Comparison of ENCODE assay signal across 8 cellular contexts in genomic region chr17:77146882-77147281, GRCh38. TPM values are rescaled to one million over a fixed set of nuclear protein-coding genes. Genes with fewer than 3 reads are reported as not detected.
DNase-seq lines count a peak whose midpoint lies in the region; ATAC-seq and TF ChIP-seq lines count a peak whose summit lies in the region.
"Had no signal": no experiment of that assay in that cellular context is flagged by ENCODE, and none has a peak within 500 bp of the region (broad histone marks: within the 10 kb centered on the region; RNA-seq: fewer than 3 reads in every experiment).

No MANE protein-coding gene starts in this region.

- H3K27ac Mint-ChIP-seq in HFFc6 (peak overlapping the region; percentile 13; the same call in 1 of the 2 replicates), activated B cell treated with CpG ODN at 0.5 μM for 24 hours (no peak overlapping the region)
- H3K27ac Mint-ChIP-seq in stimulated activated memory B cell treated with anti-CD40 and anti-IgM and Interleukin-4, amounts not matched to agents 10 μg/mL and 1 μg/mL and 100 μg/mL, for 72 hours, result peak overlapping the region; percentile 40
- H3K27ac Mint-ChIP-seq in activated CD4-positive, alpha-beta memory T cell treated with anti-CD3 and anti-CD28 coated beads for 36 hours, result no peak overlapping the region

- DNase-seq in HFFc6 (no peak), activated B cell treated with CpG ODN at 0.5 μM for 24 hours (no peak), kidney tubule cell (ENCODE audit: low spot score) (peak; percentile 69), tibial artery (no peak)
- DNase-seq in activated CD4-positive, alpha-beta memory T cell treated with anti-CD3 and anti-CD28 coated beads for 36 hours, result no peak
- DNase-seq: GM23248 had no signal

- H3K4me1 Mint-ChIP-seq in HFFc6 (ENCODE audit: low read depth) (peaks cover 80% of the 10 kb centered on the region), activated B cell treated with CpG ODN at 0.5 μM for 24 hours (peaks cover 66% of the 10 kb centered on the region)
- H3K4me1 Mint-ChIP-seq in stimulated activated memory B cell treated with anti-CD40 and anti-IgM and Interleukin-4, amounts not matched to agents 10 μg/mL and 1 μg/mL and 100 μg/mL, for 72 hours, result peaks cover 82% of the 10 kb centered on the region
- peaks cover 60% of the 10 kb centered on the region for H3K4me1 Mint-ChIP-seq in activated CD4-positive, alpha-beta memory T cell treated with anti-CD3 and anti-CD28 coated beads for 36 hours (ENCODE audit: low read depth)

- no peaks in the 10 kb centered on the region for H3K9me3 Mint-ChIP-seq in HFFc6
- H3K9me3 Mint-ChIP-seq in activated B cell treated with CpG ODN at 0.5 μM for 24 hours, result no peaks in the 10 kb centered on the region
- H3K9me3 Mint-ChIP-seq in stimulated activated memory B cell treated with anti-CD40 and anti-IgM and Interleukin-4, amounts not matched to agents 10 μg/mL and 1 μg/mL and 100 μg/mL, for 72 hours, result no peaks in the 10 kb centered on the region
- H3K9me3 Mint-ChIP-seq in activated CD4-positive, alpha-beta memory T cell treated with anti-CD3 and anti-CD28 coated beads for 36 hours, result no peaks in the 10 kb centered on the region

- intact Hi-C loops in activated B cell treated with CpG ODN at 0.5 μM for 24 hours (cut with micrococcal nuclease) (loop anchor here (10.0 kb wide), 1 partner anchor 318 kb away; no protein-coding TSS in a partner anchor), tibial artery (cut with DNase I; ENCODE audit: low total_unique reads) (no loop called here)
- intact Hi-C loops in activated CD4-positive, alpha-beta memory T cell treated with anti-CD3 and anti-CD28 coated beads for 36 hours (cut with micrococcal nuclease), result no loop called here

- TF ChIP-seq CTCF in HFFc6 (IDR thresholded peaks at IDR 0.05) (no peak), activated B cell treated with CpG ODN at 0.5 μM for 24 hours (IDR thresholded peaks at IDR 0.05) (no peak), tibial artery (IDR thresholded peaks at IDR 0.05) (no peak)

- CTCF ChIA-PET in activated B cell treated with CpG ODN at 0.5 μM for 24 hours (lab: Charles Lee), result no interaction called here
- CTCF ChIA-PET in activated CD4-positive, alpha-beta memory T cell treated with anti-CD3 and anti-CD28 coated beads for 36 hours (lab: Charles Lee), result no interaction called here

- H3K36me3 ChIP-seq in tibial artery, result peaks cover 5 to 49% (median 48%) of the 10 kb centered on the region in 3 donors

- ATAC-seq in activated B cell treated with CpG ODN at 0.5 μM for 24 hours (ENCODE audit: low read depth), result peak; percentile 27
- ATAC-seq in stimulated activated memory B cell treated with anti-CD40 and anti-IgM and Interleukin-4, amounts not matched to agents 10 μg/mL and 1 μg/mL and 100 μg/mL, for 72 hours, result peak; percentile 46
- no peak for ATAC-seq in HG03354 (IDR thresholded peaks at IDR 0.05; ENCODE audit: poor library complexity, severe bottlenecking, unreplicated experiment)

- H3K4me1 ChIP-seq in tibial artery, result peaks cover 0 to 30% (median 13%) of the 10 kb centered on the region in 4 donors

- POLR2A ChIA-PET in activated B cell treated with CpG ODN at 0.5 μM for 24 hours (lab: Charles Lee), result interaction anchor here (0.6 to 1.3 kb wide), 3 partner anchors 58 to 1020 kb away, joined by 4 to 5 read pairs (median 5); no protein-coding TSS in a partner anchor
- POLR2A ChIA-PET in activated CD4-positive, alpha-beta memory T cell treated with anti-CD3 and anti-CD28 coated beads for 36 hours (lab: Charles Lee), result no interaction called here

- H3K4me3 Mint-ChIP-seq in HFFc6 (no peak overlapping the region), activated B cell treated with CpG ODN at 0.5 μM for 24 hours (peak overlapping the region; percentile 74)
- peak overlapping the region; percentile 74 for H3K4me3 Mint-ChIP-seq in stimulated activated memory B cell treated with anti-CD40 and anti-IgM and Interleukin-4, amounts not matched to agents 10 μg/mL and 1 μg/mL and 100 μg/mL, for 72 hours
- no peak overlapping the region for H3K4me3 Mint-ChIP-seq in activated CD4-positive, alpha-beta memory T cell treated with anti-CD3 and anti-CD28 coated beads for 36 hours

- peak overlapping the region in 1 of 2 donors; percentile 69 for H3K27ac ChIP-seq in tibial artery

- peaks cover 2% of the 10 kb centered on the region; the same call in 1 of the 2 replicates for H3K27me3 Mint-ChIP-seq in HFFc6 (ENCODE audit: insufficient read depth)
- no peaks in the 10 kb centered on the region for H3K27me3 Mint-ChIP-seq in activated B cell treated with CpG ODN at 0.5 μM for 24 hours
- no peaks in the 10 kb centered on the region for H3K27me3 Mint-ChIP-seq in stimulated activated memory B cell treated with anti-CD40 and anti-IgM and Interleukin-4, amounts not matched to agents 10 μg/mL and 1 μg/mL and 100 μg/mL, for 72 hours
- H3K27me3 Mint-ChIP-seq in activated CD4-positive, alpha-beta memory T cell treated with anti-CD3 and anti-CD28 coated beads for 36 hours, result no peaks in the 10 kb centered on the region

- peaks cover 59% of the 10 kb centered on the region for H3K36me3 Mint-ChIP-seq in HFFc6 (ENCODE audit: low read depth)
- peaks cover 76% of the 10 kb centered on the region for H3K36me3 Mint-ChIP-seq in activated B cell treated with CpG ODN at 0.5 μM for 24 hours (ENCODE audit: low read depth)
- H3K36me3 Mint-ChIP-seq in stimulated activated memory B cell treated with anti-CD40 and anti-IgM and Interleukin-4, amounts not matched to agents 10 μg/mL and 1 μg/mL and 100 μg/mL, for 72 hours, result peaks cover 74% of the 10 kb centered on the region
- H3K36me3 Mint-ChIP-seq in activated CD4-positive, alpha-beta memory T cell treated with anti-CD3 and anti-CD28 coated beads for 36 hours, result peaks cover 41% of the 10 kb centered on the region

- no peak overlapping the region for H3K4me3 ChIP-seq in tibial artery
- H3K4me3 ChIP-seq: GM23248 had no signal

- no peaks in the 10 kb centered on the region for H3K27me3 ChIP-seq in tibial artery

- H3K9me3 ChIP-seq in tibial artery, result no peaks in the 10 kb centered on the region

RNA-seq across cellular contexts. Expression of gene SEC14L1, which starts 6.1 kb away (rescaled TPM):
- total RNA-seq in HFFc6 (2021; fragmentation: NEBNext Ultra II Directional; extraction: Animal tissue kit (Norgen Biotek cat#: 25700)), result 10 to 100 TPM; 63.0 to 91.4 (median 75.0) TPM
- 60.7 and 79.6 TPM in 2 replicates for total RNA-seq in activated B cell treated with CpG ODN at 0.5 μM for 24 hours
- total RNA-seq in activated CD4-positive, alpha-beta memory T cell treated with anti-CD3 and anti-CD28 coated beads for 36 hours, result 10 to 100 TPM; 68.1 to 68.5 TPM

Comparison
In these comparisons a context has a peak if more than half of its experiments do, and no peak if none do; other contexts are left out.
1. H3K27ac Mint-ChIP-seq: peak in HFFc6 (single experiment) and stimulated activated memory B cell treated with anti-CD40 and anti-IgM and Interleukin-4, amounts not matched to agents 10 μg/mL and 1 μg/mL and 100 μg/mL, for 72 hours (single experiment); none in activated B cell treated with CpG ODN at 0.5 μM for 24 hours (single experiment) and activated CD4-positive, alpha-beta memory T cell treated with anti-CD3 and anti-CD28 coated beads for 36 hours (single experiment).
2. H3K4me3 Mint-ChIP-seq: peak in activated B cell treated with CpG ODN at 0.5 μM for 24 hours (single experiment) and stimulated activated memory B cell treated with anti-CD40 and anti-IgM and Interleukin-4, amounts not matched to agents 10 μg/mL and 1 μg/mL and 100 μg/mL, for 72 hours (single experiment); none in HFFc6 (single experiment) and activated CD4-positive, alpha-beta memory T cell treated with anti-CD3 and anti-CD28 coated beads for 36 hours (single experiment).